In the genomic region with DNA sequence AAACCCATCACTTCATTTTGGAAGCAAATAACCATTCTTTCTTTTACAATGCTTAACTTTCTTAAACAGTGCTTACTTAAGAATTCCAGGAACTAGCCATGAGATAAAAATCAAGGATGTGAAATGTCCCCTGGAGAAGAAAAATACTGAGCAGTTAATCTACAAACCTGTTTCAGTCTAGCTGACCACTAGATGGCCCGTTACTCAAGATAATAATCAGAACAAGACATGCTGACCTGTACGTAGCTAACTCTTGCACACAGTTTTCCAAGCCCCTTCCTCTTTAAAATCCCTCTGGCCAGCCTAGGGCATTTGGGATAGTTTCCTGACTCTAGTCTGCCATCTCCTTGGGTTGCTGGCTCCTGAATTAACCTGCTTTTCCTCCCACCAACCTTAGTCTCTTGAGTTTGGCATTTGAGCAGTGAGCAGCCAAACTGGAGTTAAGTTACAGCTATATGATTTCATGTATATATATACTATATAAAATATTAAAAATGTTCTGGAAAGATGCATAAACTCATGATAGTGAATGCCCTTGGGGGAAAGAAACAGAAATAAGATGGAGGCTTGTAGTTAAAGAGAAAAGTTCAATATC, we compare ENCODE assay signal across 8 cellular contexts. TPM values are rescaled to one million over a fixed set of nuclear protein-coding genes. Genes with fewer than 3 reads are reported as not detected.
A peak's percentile ranks its signal among the peaks of the same experiment; 100 is the strongest.
DNase-seq lines count a peak whose midpoint lies in the region; ATAC-seq, FAIRE-seq and TF ChIP-seq lines count a peak whose summit lies in the region.

No MANE protein-coding gene starts in this region.

- no peaks in the 10 kb centered on the region for H3K27me3 ChIP-seq in OCI-LY3 (ENCODE audit: low read depth, low read length)
- no peaks in the 10 kb centered on the region for H3K27me3 ChIP-seq in pancreas
- H3K27me3 ChIP-seq in ovary: no peaks in the 10 kb centered on the region

- in situ Hi-C loops in Caki2 (cut with HindIII; ENCODE audit: low pct_unique_long_range_greater_than_20kb, low sequenced_read_pairs): no loop called here

- TF ChIP-seq CTCF in OCI-LY3 (IDR thresholded peaks at IDR 0.05; ENCODE audit: low read depth, low read length) (peak; percentile 77), epithelial cell of esophagus (IDR thresholded peaks at IDR 0.05; ENCODE audit: insufficient read depth, low read depth, low read length, missing control alignments) (peak; percentile 65), pancreas (IDR thresholded peaks at IDR 0.05) (peak in 3 of 4 donors; percentile 13 to 35 (median 13)), ovary (IDR thresholded peaks at IDR 0.05) (no peak)

- no peak overlapping the region for H2AFZ ChIP-seq in OCI-LY3 (ENCODE audit: low read depth, low read length)

- no peak for TF ChIP-seq POLR2A in ovary (IDR thresholded peaks at IDR 0.05)

- WGBS in pancreas, 2 donors: 15 to 19% methylated on average over 2 of the region's 2 CpGs
- WGBS in ovary, 3 donors: 21 to 37% (median 26%) methylated on average over 2 of the region's 2 CpGs

- ATAC-seq in HG02870 (IDR thresholded peaks at IDR 0.05; ENCODE audit: unreplicated experiment): peak; percentile 40
- peak; percentile 40 to 80 (median 68) for ATAC-seq in pancreas

- no peak overlapping the region for H3K27ac ChIP-seq in OCI-LY3 (ENCODE audit: low read length)
- no peak overlapping the region for H3K27ac ChIP-seq in pancreas
- no peak overlapping the region for H3K27ac ChIP-seq in ovary

- no peaks in the 10 kb centered on the region for H4K20me1 ChIP-seq in OCI-LY3 (ENCODE audit: insufficient read depth, low read length)

- DNase-seq in Caki2 (ENCODE audit: low read depth) (peak; percentile 42), epithelial cell of esophagus (ENCODE audit: low read depth) (peak; percentile 66), pancreas (no peak), middle frontal gyrus (ENCODE audit: extremely low spot score, low spot score) (no peak), ovary (no peak), activated T-cell treated with anti-CD3 and anti-CD28 coated beads for 4 hours (no peak)

- intact Hi-C loops in pancreas (cut with DNase I) (loop anchor here in 1 of 3 donors (10.0 kb wide), 1 partner anchor 69 kb away; the partner anchor contains the start of gene C5), ovary (cut with DNase I) (no loop called here)

- 0 out of 2 replicates have a peak overlapping the region, but pooled peaks have one; percentile 9 for H3K4me2 ChIP-seq in OCI-LY3 (ENCODE audit: low read length)

- H3K9me3 ChIP-seq in OCI-LY3 (ENCODE audit: insufficient read depth, low read length): no peaks in the 10 kb centered on the region
- H3K9me3 ChIP-seq in pancreas: no peaks in the 10 kb centered on the region
- no peaks in the 10 kb centered on the region for H3K9me3 ChIP-seq in ovary

- no peaks in the 10 kb centered on the region for H3K79me2 ChIP-seq in OCI-LY3 (ENCODE audit: low read length)

- FAIRE-seq in pancreas (lab: Jason Lieb, UNC): no peak

- no peak for TF ChIP-seq EP300 in ovary (IDR thresholded peaks at IDR 0.05)

- H3K4me3 ChIP-seq in OCI-LY3 (ENCODE audit: low read length): no peak overlapping the region
- H3K4me3 ChIP-seq in epithelial cell of esophagus (ENCODE audit: low read length): no peak overlapping the region
- H3K4me3 ChIP-seq in pancreas: no peak overlapping the region
- H3K4me3 ChIP-seq in ovary: no peak overlapping the region

- H3K36me3 ChIP-seq in OCI-LY3 (replicated peaks; ENCODE audit: low read depth, low read length): no peaks in the 10 kb centered on the region
- peaks cover 0 to 5% (median 0%) of the 10 kb centered on the region in 3 donors for H3K36me3 ChIP-seq in pancreas
- H3K36me3 ChIP-seq in ovary: no peaks in the 10 kb centered on the region

- H3K9ac ChIP-seq in OCI-LY3 (ENCODE audit: low read length): no peak overlapping the region

- H3K4me1 ChIP-seq in OCI-LY3 (ENCODE audit: low read length): peaks cover 36% of the 10 kb centered on the region
- H3K4me1 ChIP-seq in pancreas: no peaks in the 10 kb centered on the region
- peaks cover 2% of the 10 kb centered on the region for H3K4me1 ChIP-seq in ovary (ENCODE audit: insufficient read depth)

RNA-seq across cellular contexts. Expression of gene TRAF1, which starts 59.3 kb away (rescaled TPM):
- 4.3 and 5.0 TPM in 2 replicates for total RNA-seq in Caki2 (2014; rRNA removed; shearing (Covaris generic); ENCODE audit: low replicate concordance)
- 1 to 10 TPM; 1.3 to 8.1 (median 1.7) TPM for total RNA-seq in pancreas
- 1 to 10 TPM; 5.2 to 6.2 TPM for polyA plus RNA-seq in pancreas
- 1 to 10 TPM; 4.1 to 9.4 (median 5.5) TPM for total RNA-seq in ovary
- polyA plus RNA-seq in ovary: 1 to 10 TPM; 4.4 to 6.2 TPM

Comparison
In these comparisons a context has a peak if more than half of its experiments do, and no peak if none do; other contexts are left out.
1. DNase-seq: peak in Caki2 (single experiment) and epithelial cell of esophagus (single experiment); none in pancreas (0 of 6), middle frontal gyrus (single experiment), ovary (0 of 5) and activated T-cell treated with anti-CD3 and anti-CD28 coated beads for 4 hours (single experiment).
2. CTCF ChIP-seq: peak in OCI-LY3 (single experiment), epithelial cell of esophagus (single experiment) and pancreas (3 of 4); none in ovary (0 of 3).